In genomic region chr4:180449395-180449956, GRCh38 we compare ENCODE assay signal across 1 cellular context.
TF ChIP-seq lines count a peak whose summit lies in the region.

No MANE protein-coding gene starts in this region.

TF ChIP-seq in H1, 55 proteins besides CTCF, POLR2A, EP300 and RAD21 (continued from another document):
- no peak for TF ChIP-seq HDAC2 (IDR thresholded peaks at IDR 0.05; ENCODE audit: borderline replicate concordance in 1 of 2, low read depth in 2 of 2, low read length in 2 of 2)
